1 cellular context compared by ENCODE assay signal in the genomic region with DNA sequence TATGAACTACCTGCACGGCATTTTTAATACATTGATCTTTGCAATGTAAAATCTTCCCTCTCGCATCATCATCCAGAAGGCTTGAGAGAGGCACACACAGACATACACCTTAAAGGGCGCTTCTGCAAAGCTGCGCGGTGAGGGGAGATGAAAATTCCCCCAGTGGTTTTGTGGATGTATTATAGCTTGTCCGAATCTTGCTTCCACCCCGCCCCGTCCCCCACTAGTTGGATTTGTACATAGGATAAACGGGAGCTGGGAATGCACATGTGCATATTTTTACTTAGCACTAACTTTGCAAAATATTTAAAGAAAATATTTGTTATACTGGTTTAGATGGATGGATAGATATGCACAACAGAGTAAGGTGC.
TF ChIP-seq lines count a peak whose summit lies in the region.

No MANE protein-coding gene starts in this region.

TF ChIP-seq in H1, 55 proteins besides CTCF, POLR2A, EP300 and RAD21:
- TF ChIP-seq YY1 (IDR thresholded peaks at IDR 0.05; ENCODE audit: low read depth, low read length), result no peak
- peak; percentile 31 for TF ChIP-seq SUZ12 (IDR thresholded peaks at IDR 0.05; ENCODE audit: low read length)
- TF ChIP-seq RNF2 (IDR thresholded peaks at IDR 0.05; ENCODE audit: borderline replicate concordance, low read depth, low read length, missing control alignments, poor library complexity, severe bottlenecking), result peak; percentile 35
